Comparison of ENCODE assay signal across 8 cellular contexts in the genomic region with DNA sequence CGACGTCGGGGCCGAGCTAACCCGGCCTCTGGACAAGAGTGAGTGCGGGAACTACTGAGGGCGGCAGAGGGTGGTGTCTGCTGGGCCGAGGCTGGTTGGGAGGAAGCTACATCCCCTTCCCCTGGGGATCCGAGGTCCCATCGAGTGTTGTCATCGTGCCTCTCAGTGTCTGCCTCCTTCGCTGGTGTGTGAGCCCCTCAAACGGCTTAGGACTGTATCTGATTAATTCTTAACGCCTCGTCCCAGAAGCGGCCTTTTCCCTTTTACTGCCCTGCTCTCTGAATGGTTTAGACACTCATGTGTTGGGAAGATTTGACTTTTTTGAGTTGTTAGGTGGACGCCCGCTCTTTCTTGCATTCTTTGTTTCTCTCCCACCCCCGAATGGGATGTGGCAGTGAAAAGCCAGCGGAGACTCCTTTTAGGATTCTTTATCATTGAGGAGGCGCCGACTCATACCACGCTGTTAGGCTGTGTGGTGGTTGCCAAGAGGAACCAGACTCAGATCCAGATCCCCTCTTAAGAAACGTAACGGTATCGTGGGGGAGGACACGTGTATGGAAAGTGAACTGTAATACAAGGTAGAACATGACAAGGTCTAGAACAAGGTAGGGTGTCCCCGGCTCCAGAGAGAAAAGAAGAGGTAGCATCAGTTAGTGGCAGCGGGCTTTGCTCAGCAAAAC. TPM values are rescaled to one million over a fixed set of nuclear protein-coding genes. Genes with fewer than 3 reads are reported as not detected.
A peak's percentile ranks its signal among the peaks of the same experiment; 100 is the strongest.
DNase-seq lines count a peak whose midpoint lies in the region; ATAC-seq, FAIRE-seq and TF ChIP-seq lines count a peak whose summit lies in the region.

No MANE protein-coding gene starts in this region.

- TF ChIP-seq EP300 in A549 (IDR thresholded peaks at IDR 0.05) = no peak

- no peak for FAIRE-seq in A549 (lab: Jason Lieb, UNC)

- no peaks in the 10 kb centered on the region for H3K27me3 ChIP-seq in lung (ENCODE audit: control insufficient read depth, insufficient read depth)

- peak overlapping the region; percentile 91 to 92 for H3K27ac ChIP-seq in A549
- H3K27ac ChIP-seq in caudate nucleus (ENCODE audit: low read depth, low read length) = peak overlapping the region; percentile 100
- peak overlapping the region; percentile 90 to 95 for H3K27ac ChIP-seq in lung (ENCODE audit: low read depth in 1 of 2, low read length in 1 of 2)

- TF ChIP-seq POLR2A in A549 (IDR thresholded peaks at IDR 0.05; ENCODE audit: low read length) = no peak

- peak; percentile 4 to 24 for DNase-seq in A549 (ENCODE audit: low read depth in 1 of 2, low spot score in 1 of 2)
- peak; percentile 74 for DNase-seq in RKO (ENCODE audit: low spot score)
- peak in 27 of 61 donors; percentile 3 to 66 (median 22) for DNase-seq in caudate nucleus (lab: John Stamatoyannopoulos, UW)
- no peak for DNase-seq in lung (ENCODE audit: low spot score)
- no peak for DNase-seq in type B pancreatic cell (ENCODE audit: extremely low spot score, unreplicated experiment)
- no peak for DNase-seq in inferior parietal cortex (ENCODE audit: extremely low spot score)

- H3K9me3 ChIP-seq in A549 (no peaks in the 10 kb centered on the region), lung (ENCODE audit: control insufficient read depth in 2 of 2, insufficient read depth in 1 of 2, low read length in 1 of 2) (no peaks in the 10 kb centered on the region)

- no peaks in the 10 kb centered on the region for H3K27me3 Mint-ChIP-seq in type B pancreatic cell

- peak overlapping the region; percentile 93 for H3K4me2 ChIP-seq in A549

- peak overlapping the region; percentile 100 for H3K27ac Mint-ChIP-seq in type B pancreatic cell

- H3K9me3 Mint-ChIP-seq in type B pancreatic cell = no peaks in the 10 kb centered on the region

- H3K36me3 Mint-ChIP-seq in type B pancreatic cell = peaks cover 5% of the 10 kb centered on the region

- peak overlapping the region; percentile 94 for H3K4me3 Mint-ChIP-seq in type B pancreatic cell

- H3K4me1 ChIP-seq in A549 (peaks cover 6% of the 10 kb centered on the region; the same call in 2 of the 3 replicates), lung (ENCODE audit: control insufficient read depth in 2 of 2, insufficient read depth in 2 of 2, low read length in 2 of 2) (peaks cover 6 to 7% of the 10 kb centered on the region in 2 donors)

- H3K4me3 ChIP-seq in A549 (peak overlapping the region; percentile 90), lung (peak overlapping the region; percentile 99)

- WGBS in A549 (ENCODE audit: missing lambda C conversion rate) = 3% methylated on average over 29 of the region's 29 CpGs
- 3 to 5% methylated on average over 29 of the region's 29 CpGs for WGBS in lung, 2 donors

- peaks cover 17% of the 10 kb centered on the region for H3K4me1 Mint-ChIP-seq in type B pancreatic cell (ENCODE audit: unreplicated experiment)

- TF ChIP-seq CTCF in A549 (IDR thresholded peaks at IDR 0.05) = no peak
- no peak for TF ChIP-seq CTCF in lung (IDR thresholded peaks at IDR 0.05; ENCODE audit: control extremely low read depth, extremely low read depth)
- TF ChIP-seq CTCF in type B pancreatic cell (conservative IDR thresholded peaks at IDR 0.05) = no peak

- TF ChIP-seq RAD21 in A549 (conservative IDR thresholded peaks at IDR 0.05 in 1 of 2, IDR thresholded peaks at IDR 0.05 in 1 of 2) = no peak

- CTCF ChIA-PET in A549 (lab: Yijun Ruan, JAX) = no interaction called here

- H3K36me3 ChIP-seq in lung (ENCODE audit: control insufficient read depth in 2 of 2, insufficient read depth in 2 of 2, low read length in 2 of 2) = no peaks in the 10 kb centered on the region

- ATAC-seq in A549 (no peak; a peak in 1 of 6 replicates), GM19395 (IDR thresholded peaks at IDR 0.05; ENCODE audit: unreplicated experiment) (peak; percentile 23), lung (ENCODE audit: insufficient read depth, low FRiP score) (peak; percentile 22), GM19463 (IDR thresholded peaks at IDR 0.05; ENCODE audit: unreplicated experiment) (no peak)

- POLR2A ChIA-PET in A549 (lab: Yijun Ruan, JAX) = interaction anchor here (1.0 to 2.0 kb wide), 9 partner anchors 9 to 225 kb away, joined by 3 to 10 read pairs (median 3); a partner anchor contains a TSS

TF ChIP-seq in A549, 52 proteins besides CTCF, POLR2A, EP300 and RAD21:
- no peak for TF ChIP-seq CHD4 (IDR thresholded peaks at IDR 0.05; ENCODE audit: borderline replicate concordance)
- TF ChIP-seq, protein P1, sequence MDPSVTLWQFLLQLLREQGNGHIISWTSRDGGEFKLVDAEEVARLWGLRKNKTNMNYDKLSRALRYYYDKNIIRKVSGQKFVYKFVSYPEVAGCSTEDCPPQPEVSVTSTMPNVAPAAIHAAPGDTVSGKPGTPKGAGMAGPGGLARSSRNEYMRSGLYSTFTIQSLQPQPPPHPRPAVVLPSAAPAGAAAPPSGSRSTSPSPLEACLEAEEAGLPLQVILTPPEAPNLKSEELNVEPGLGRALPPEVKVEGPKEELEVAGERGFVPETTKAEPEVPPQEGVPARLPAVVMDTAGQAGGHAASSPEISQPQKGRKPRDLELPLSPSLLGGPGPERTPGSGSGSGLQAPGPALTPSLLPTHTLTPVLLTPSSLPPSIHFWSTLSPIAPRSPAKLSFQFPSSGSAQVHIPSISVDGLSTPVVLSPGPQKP (IDR thresholded peaks at IDR 0.05; ENCODE audit: low read depth, low read length) = no peak
- TF ChIP-seq ESRRA (IDR thresholded peaks at IDR 0.05; ENCODE audit: borderline replicate concordance, low read length) = no peak
- no peak for TF ChIP-seq FOXS1 (CRISPR knock-in tag; IDR thresholded peaks at IDR 0.05)
- no peak for TF ChIP-seq HOXA7 (CRISPR knock-in tag; IDR thresholded peaks at IDR 0.05)
- peak; percentile 21; the same call in 1 of the 2 replicates for TF ChIP-seq PHF8 (IDR thresholded peaks at IDR 0.05; ENCODE audit: borderline replicate concordance, low read depth)
- no peak for TF ChIP-seq FOSB (CRISPR knock-in tag; IDR thresholded peaks at IDR 0.05)
- TF ChIP-seq HOXB13 (CRISPR knock-in tag; IDR thresholded peaks at IDR 0.05; ENCODE audit: low read depth) = no peak
- TF ChIP-seq, protein P2, sequence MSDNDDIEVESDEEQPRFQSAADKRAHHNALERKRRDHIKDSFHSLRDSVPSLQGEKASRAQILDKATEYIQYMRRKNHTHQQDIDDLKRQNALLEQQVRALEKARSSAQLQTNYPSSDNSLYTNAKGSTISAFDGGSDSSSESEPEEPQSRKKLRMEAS (IDR thresholded peaks at IDR 0.05) = no peak
- TF ChIP-seq CHD2 (IDR thresholded peaks at IDR 0.05; ENCODE audit: low read length, partially characterized antibody) = no peak
- no peak for TF ChIP-seq RFX5 (IDR thresholded peaks at IDR 0.05)
- TF ChIP-seq KDM5A (IDR thresholded peaks at IDR 0.05) = peak; percentile 86; the same call in 1 of the 2 replicates

RNA-seq across cellular contexts. Expression of a gene that starts 0.6 kb away (rescaled TPM):
- 55.5 and 57.4 TPM in 2 replicates for polyA plus RNA-seq in A549 (2011; rRNA removed)
- polyA plus RNA-seq in A549 (2012; cell fraction: cytosol; rRNA removed) = 23.1 and 24.0 TPM in 2 replicates
- 21.6 and 44.3 TPM in 2 replicates for polyA plus RNA-seq in A549 (2012; cell fraction: nucleus; rRNA removed)
- 31.4 to 35.0 TPM (median 31.9 TPM) in 3 replicates for polyA plus RNA-seq in A549 (2017; fragmentation: RNase III; extraction: RNeasy Plus Mini Kit Qiagen cat#74134 plus additional on column Dnase treatment)
- polyA minus RNA-seq in A549 (2011; rRNA and poly(A)+ RNA removed) = 28.4 and 36.3 TPM in 2 replicates
- 10 to 100 TPM; 21.8 to 24.6 TPM for total RNA-seq in lung
- polyA plus RNA-seq in lung = 10 to 100 TPM; 17.0 to 52.7 TPM
- total RNA-seq in type B pancreatic cell (ENCODE audit: low replicate concordance) = 30.7 and 36.6 TPM in 2 replicates

RNA-seq across cellular contexts. Expression of a gene that starts 39.5 kb away (rescaled TPM):
- polyA plus RNA-seq in A549 (2011; rRNA removed) (28.5 and 32.8 TPM in 2 replicates), A549 (2017; fragmentation: RNase III; extraction: RNeasy Plus Mini Kit Qiagen cat#74134 plus additional on column Dnase treatment) (24.0 to 33.2 TPM (median 32.5 TPM) in 3 replicates), lung (1 to 10 TPM; 4.6 TPM)
- polyA plus RNA-seq in A549 (2012; cell fraction: cytosol; rRNA removed) = 11.2 and 12.7 TPM in 2 replicates
- polyA plus RNA-seq in A549 (2012; cell fraction: nucleus; rRNA removed) = 30.4 and 34.9 TPM in 2 replicates
- polyA minus RNA-seq in A549 (2011; rRNA and poly(A)+ RNA removed) = 25.6 and 29.2 TPM in 2 replicates
- total RNA-seq in lung (10 to 100 TPM in 1 of 2 donors, 1 to 10 TPM in 1; 1.5 to 11.1 TPM), type B pancreatic cell (ENCODE audit: low replicate concordance) (2.4 and 8.0 TPM in 2 replicates)

RNA-seq across cellular contexts. Expression of a gene that starts 56.7 kb away (rescaled TPM):
- polyA plus RNA-seq in A549 (2011; rRNA removed) (35.0 and 52.6 TPM in 2 replicates), A549 (2017; fragmentation: RNase III; extraction: RNeasy Plus Mini Kit Qiagen cat#74134 plus additional on column Dnase treatment) (62.5 to 62.6 TPM (median 62.6 TPM) in 3 replicates), lung (10 to 100 TPM; 24.9 to 31.4 TPM)
- 9.4 and 9.7 TPM in 2 replicates for polyA plus RNA-seq in A549 (2012; cell fraction: cytosol; rRNA removed)
- polyA plus RNA-seq in A549 (2012; cell fraction: nucleus; rRNA removed) = 2.0 and 3.5 TPM in 2 replicates
- polyA minus RNA-seq in A549 (2011; rRNA and poly(A)+ RNA removed) = 3.8 and 4.1 TPM in 2 replicates
- total RNA-seq in lung (10 to 100 TPM; 43.7 to 62.5 TPM), type B pancreatic cell (ENCODE audit: low replicate concordance) (56.0 and 57.6 TPM in 2 replicates)

Comparison
In these comparisons a context has a peak if more than half of its experiments do, and no peak if none do; other contexts are left out.
1. ATAC-seq: peak in GM19395 (single experiment) and lung (single experiment); none in A549 (0 of 2) and GM19463 (single experiment).
2. DNase-seq: peak in A549 (2 of 2) and RKO (single experiment); none in lung (single experiment), type B pancreatic cell (single experiment) and inferior parietal cortex (single experiment).
3. Peak in every context shown above with its lines, with median percentiles within 50 percentile points of each other: H3K27ac ChIP-seq.